In the genomic region with DNA sequence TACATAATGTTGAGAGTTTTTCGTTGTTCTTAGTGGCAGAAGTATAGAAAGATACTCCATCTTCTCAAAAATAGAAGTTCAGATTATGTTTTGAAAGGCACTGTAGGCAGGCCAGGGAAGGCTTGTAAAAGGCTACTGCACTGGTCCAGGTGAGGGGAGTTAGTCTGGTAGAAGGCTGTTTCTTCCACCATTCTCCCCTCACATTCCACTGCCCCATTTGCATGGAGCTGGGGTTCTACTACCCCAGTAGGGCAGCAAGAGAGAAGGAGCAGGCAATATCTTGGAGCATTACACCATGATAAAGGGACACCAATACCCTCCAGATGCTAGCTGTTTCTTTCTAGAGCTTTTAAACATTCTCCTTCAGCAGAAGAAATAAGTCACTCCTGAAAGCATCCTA, we compare ENCODE assay signal across 38 cellular contexts.
"Had no signal": no experiment of that assay in that cellular context is flagged by ENCODE, and none has a peak within 500 bp of the region (broad histone marks: within the 10 kb centered on the region; RNA-seq: fewer than 3 reads in every experiment).

No MANE protein-coding gene starts in this region.

- H3K9me3 ChIP-seq: adrenal gland, ascending aorta, body of pancreas, breast epithelium had no signal

- H3K27me3 Mint-ChIP-seq: activated naive CD4-positive, alpha-beta T cell treated with anti-CD3 and anti-CD28 coated beads, Interleukin-2, amount 50 U/mL, for 24 hours; activated naive CD8-positive, alpha-beta T cell; central memory CD8-positive, alpha-beta T cell had no signal

- ATAC-seq: activated naive CD4-positive, alpha-beta T cell treated with anti-CD3 and anti-CD28 coated beads, Interleukin-2, amount 50 U/mL, for 72 hours; activated naive CD8-positive, alpha-beta T cell treated with anti-CD3 and anti-CD28 coated beads, Interleukin-2, amount 50 U/mL, for 24 hours; activated T-cell treated with anti-CD3 and anti-CD28 coated beads, Interleukin-2, amount 50 U/mL, for 4 hours; activated T-cell treated with anti-CD3 and anti-CD28 coated beads, Interleukin-2, amount 50 U/mL, for 72 hours; activated T-helper 17 cell treated with anti-CD3 and anti-CD28 coated beads, Interleukin-2, amount 50 U/mL, for 72 hours; body of pancreas had no signal

- DNase-seq: activated effector memory CD4-positive, alpha-beta T cell treated with anti-CD3 and anti-CD28 coated beads, Interleukin-2, amount 50 U/mL, for 16 hours; activated effector memory CD4-positive, alpha-beta T cell treated with Interleukin-2 at 50 U/mL for 16 hours; activated gamma-delta T cell; activated gamma-delta T cell treated with Interleukin-2 at 50 U/mL for 16 hours; activated naive CD4-positive, alpha-beta T cell; activated naive CD4-positive, alpha-beta T cell treated with anti-CD3 and anti-CD28 coated beads for 36 hours; activated naive CD4-positive, alpha-beta T cell treated with anti-CD3 and anti-CD28 coated beads, Interleukin-2, amount 10 ng/mL, durations not matched to agents 7 days and 5 days; activated naive CD4-positive, alpha-beta T cell treated with anti-CD3 and anti-CD28 coated beads, Interleukin-2, amount 50 U/mL, for 16 hours; activated naive CD4-positive, alpha-beta T cell treated with Interleukin-2 at 50 U/mL for 16 hours; activated naive CD8-positive, alpha-beta T cell treated with anti-CD3 and anti-CD28 coated beads for 36 hours; activated naive CD8-positive, alpha-beta T cell treated with anti-CD3 and anti-CD28 coated beads, Interleukin-2, amount 10 ng/mL, durations not matched to agents 7 days and 5 days; activated naive CD8-positive, alpha-beta T cell treated with anti-CD3 and anti-CD28 coated beads, Interleukin-2, amount 50 U/mL, for 24 hours; activated T-cell treated with anti-CD3 and anti-CD28 coated beads, Interleukin-2, amount 50 U/mL, for 1 hour; activated T-cell treated with anti-CD3 and anti-CD28 coated beads, Interleukin-2, amount 50 U/mL, for 24 hours; activated T-cell treated with anti-CD3 and anti-CD28 coated beads, Interleukin-2, amount 50 U/mL, for 4 hours; activated T-cell treated with anti-CD3 and anti-CD28 coated beads, Interleukin-2, amount 50 U/mL, for 48 hours; activated T-cell treated with anti-CD3 and anti-CD28 coated beads, Interleukin-2, amount 50 U/mL, for 72 hours; adrenal gland; amniotic stem cell; amygdala; anterior cingulate cortex; aorta; body of pancreas; brain microvascular endothelial cell; caudate nucleus; central memory CD4-positive, alpha-beta T cell; cerebellar nuclear complex had no signal

- H3K27ac Mint-ChIP-seq: activated naive CD4-positive, alpha-beta T cell treated with anti-CD3 and anti-CD28 coated beads for 36 hours; activated naive CD4-positive, alpha-beta T cell treated with anti-CD3 and anti-CD28 coated beads, Interleukin-2, amount 10 ng/mL, durations not matched to agents 7 days and 5 days; activated naive CD4-positive, alpha-beta T cell treated with anti-CD3 and anti-CD28 coated beads, Interleukin-2, amount 50 U/mL, for 24 hours; activated naive CD4-positive, alpha-beta T cell treated with anti-CD3 and anti-CD28 coated beads, Interleukin-2, amount 50 U/mL, for 72 hours; activated naive CD8-positive, alpha-beta T cell; activated naive CD8-positive, alpha-beta T cell treated with anti-CD3 and anti-CD28 coated beads for 36 hours; activated naive CD8-positive, alpha-beta T cell treated with anti-CD3 and anti-CD28 coated beads, Interleukin-2, amount 10 ng/mL, durations not matched to agents 7 days and 5 days; activated naive CD8-positive, alpha-beta T cell treated with anti-CD3 and anti-CD28 coated beads, Interleukin-2, amount 50 U/mL, for 24 hours; activated T-cell treated with anti-CD3 and anti-CD28 coated beads, Interleukin-2, amount 50 U/mL, for 24 hours; activated T-cell treated with anti-CD3 and anti-CD28 coated beads, Interleukin-2, amount 50 U/mL, for 72 hours; activated T-helper 1 cell treated with anti-CD3 and anti-CD28 coated beads, Interleukin-12 subunit alpha, Interleukin-12 subunit beta, Interleukin-2, Interleukin-4 antibody, amounts not matched to agents 30 ng/mL and 10 ng/mL and 1 ng/mL, durations not matched to agents 14 hours and 24 hours and 36 hours; activated T-helper 17 cell treated with anti-CD3 and anti-CD28 coated beads, Interleukin-2, amount 50 U/mL, for 72 hours; activated T-helper 2 cell treated with anti-CD3 and anti-CD28 coated beads, Interferon-gamma antibody, Interleukin-2, Interleukin-4, amounts not matched to agents 10 μg/mL and 5 μg/mL and 100 μg/mL, durations not matched to agents 14 hours and 24 hours and 36 hours; brain had no signal

- H3K4me1 ChIP-seq: adrenal gland, ascending aorta, body of pancreas, breast epithelium had no signal

- H3K27ac ChIP-seq: adrenal gland, ascending aorta, body of pancreas, brain microvascular endothelial cell, breast epithelium, cardiac muscle cell had no signal

- H3K36me3 Mint-ChIP-seq: activated naive CD4-positive, alpha-beta T cell treated with anti-CD3 and anti-CD28 coated beads, Interleukin-2, amount 10 ng/mL, durations not matched to agents 7 days and 5 days; activated naive CD4-positive, alpha-beta T cell treated with anti-CD3 and anti-CD28 coated beads, Interleukin-2, amount 50 U/mL, for 24 hours; activated naive CD4-positive, alpha-beta T cell treated with anti-CD3 and anti-CD28 coated beads, Interleukin-2, amount 50 U/mL, for 72 hours; activated naive CD8-positive, alpha-beta T cell; activated naive CD8-positive, alpha-beta T cell treated with anti-CD3 and anti-CD28 coated beads for 36 hours; brain had no signal

- H3K27me3 ChIP-seq: adrenal gland, ascending aorta, body of pancreas, brain microvascular endothelial cell, breast epithelium, cardiac muscle cell had no signal

- H3K36me3 ChIP-seq: adrenal gland, ascending aorta, brain microvascular endothelial cell, breast epithelium, cardiac muscle cell had no signal

- H3K9me3 Mint-ChIP-seq: activated naive CD4-positive, alpha-beta T cell treated with anti-CD3 and anti-CD28 coated beads for 36 hours; activated naive CD4-positive, alpha-beta T cell treated with anti-CD3 and anti-CD28 coated beads, Interleukin-2, amount 10 ng/mL, durations not matched to agents 7 days and 5 days; activated naive CD4-positive, alpha-beta T cell treated with anti-CD3 and anti-CD28 coated beads, Interleukin-2, amount 50 U/mL, for 24 hours; activated naive CD4-positive, alpha-beta T cell treated with anti-CD3 and anti-CD28 coated beads, Interleukin-2, amount 50 U/mL, for 72 hours; activated naive CD8-positive, alpha-beta T cell treated with anti-CD3 and anti-CD28 coated beads for 36 hours; activated naive CD8-positive, alpha-beta T cell treated with anti-CD3 and anti-CD28 coated beads, Interleukin-2, amount 10 ng/mL, durations not matched to agents 7 days and 5 days; activated naive CD8-positive, alpha-beta T cell treated with anti-CD3 and anti-CD28 coated beads, Interleukin-2, amount 50 U/mL, for 24 hours; activated T-cell treated with anti-CD3 and anti-CD28 coated beads, Interleukin-2, amount 50 U/mL, for 24 hours; activated T-cell treated with anti-CD3 and anti-CD28 coated beads, Interleukin-2, amount 50 U/mL, for 4 hours; activated T-cell treated with anti-CD3 and anti-CD28 coated beads, Interleukin-2, amount 50 U/mL, for 72 hours; activated T-helper 1 cell treated with anti-CD3 and anti-CD28 coated beads, Interleukin-12 subunit alpha, Interleukin-12 subunit beta, Interleukin-2, Interleukin-4 antibody, amounts not matched to agents 30 ng/mL and 10 ng/mL and 1 ng/mL, durations not matched to agents 14 hours and 24 hours and 36 hours; activated T-helper 17 cell treated with anti-CD3 and anti-CD28 coated beads, Interleukin-2, amount 50 U/mL, for 72 hours; activated T-helper 2 cell treated with anti-CD3 and anti-CD28 coated beads, Interferon-gamma antibody, Interleukin-2, Interleukin-4, amounts not matched to agents 10 μg/mL and 5 μg/mL and 100 μg/mL, durations not matched to agents 14 hours and 24 hours and 36 hours; brain; central memory CD8-positive, alpha-beta T cell had no signal

- H3K4me3 Mint-ChIP-seq: activated naive CD4-positive, alpha-beta T cell treated with anti-CD3 and anti-CD28 coated beads for 36 hours; activated naive CD4-positive, alpha-beta T cell treated with anti-CD3 and anti-CD28 coated beads, Interleukin-2, amount 10 ng/mL, durations not matched to agents 7 days and 5 days; activated naive CD4-positive, alpha-beta T cell treated with anti-CD3 and anti-CD28 coated beads, Interleukin-2, amount 50 U/mL, for 24 hours; activated naive CD8-positive, alpha-beta T cell; activated naive CD8-positive, alpha-beta T cell treated with anti-CD3 and anti-CD28 coated beads for 36 hours; activated naive CD8-positive, alpha-beta T cell treated with anti-CD3 and anti-CD28 coated beads, Interleukin-2, amount 10 ng/mL, durations not matched to agents 7 days and 5 days; activated naive CD8-positive, alpha-beta T cell treated with anti-CD3 and anti-CD28 coated beads, Interleukin-2, amount 50 U/mL, for 24 hours; activated T-cell treated with anti-CD3 and anti-CD28 coated beads, Interleukin-2, amount 50 U/mL, for 24 hours; activated T-cell treated with anti-CD3 and anti-CD28 coated beads, Interleukin-2, amount 50 U/mL, for 4 hours; activated T-cell treated with anti-CD3 and anti-CD28 coated beads, Interleukin-2, amount 50 U/mL, for 72 hours; activated T-helper 1 cell treated with anti-CD3 and anti-CD28 coated beads, Interleukin-12 subunit alpha, Interleukin-12 subunit beta, Interleukin-2, Interleukin-4 antibody, amounts not matched to agents 30 ng/mL and 10 ng/mL and 1 ng/mL, durations not matched to agents 14 hours and 24 hours and 36 hours; activated T-helper 17 cell treated with anti-CD3 and anti-CD28 coated beads, Interleukin-2, amount 50 U/mL, for 72 hours; brain; central memory CD8-positive, alpha-beta T cell had no signal

- H3K4me3 ChIP-seq: adrenal gland, ascending aorta, body of pancreas, breast epithelium, cardiac muscle cell had no signal
